ENCODE assay signal across 1 cellular context in the genomic region with DNA sequence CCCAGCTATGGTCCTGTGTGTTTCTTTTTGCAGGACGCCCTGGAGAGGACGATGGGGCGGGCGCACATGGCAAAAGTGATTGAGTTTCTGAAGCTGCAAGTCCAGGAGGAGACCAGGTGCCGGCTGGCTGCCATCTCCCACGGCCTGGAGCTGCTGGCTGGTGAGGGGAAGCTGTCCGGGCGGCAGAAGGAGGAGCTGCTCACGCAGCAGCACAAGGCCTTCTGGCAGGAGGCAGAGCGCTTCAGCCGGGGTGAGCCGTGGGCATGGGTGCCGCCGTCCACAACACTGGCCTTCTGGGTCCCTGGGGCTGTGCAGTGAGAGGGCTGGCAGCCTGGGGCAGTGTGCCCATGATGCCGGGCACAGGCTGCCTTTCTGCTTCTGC.
TF ChIP-seq lines count a peak whose summit lies in the region.

No MANE protein-coding gene starts in this region.

TF ChIP-seq in GM23338, 12 proteins besides CTCF, POLR2A, EP300 and RAD21 (continued from another document):
- TF ChIP-seq, protein P1, sequence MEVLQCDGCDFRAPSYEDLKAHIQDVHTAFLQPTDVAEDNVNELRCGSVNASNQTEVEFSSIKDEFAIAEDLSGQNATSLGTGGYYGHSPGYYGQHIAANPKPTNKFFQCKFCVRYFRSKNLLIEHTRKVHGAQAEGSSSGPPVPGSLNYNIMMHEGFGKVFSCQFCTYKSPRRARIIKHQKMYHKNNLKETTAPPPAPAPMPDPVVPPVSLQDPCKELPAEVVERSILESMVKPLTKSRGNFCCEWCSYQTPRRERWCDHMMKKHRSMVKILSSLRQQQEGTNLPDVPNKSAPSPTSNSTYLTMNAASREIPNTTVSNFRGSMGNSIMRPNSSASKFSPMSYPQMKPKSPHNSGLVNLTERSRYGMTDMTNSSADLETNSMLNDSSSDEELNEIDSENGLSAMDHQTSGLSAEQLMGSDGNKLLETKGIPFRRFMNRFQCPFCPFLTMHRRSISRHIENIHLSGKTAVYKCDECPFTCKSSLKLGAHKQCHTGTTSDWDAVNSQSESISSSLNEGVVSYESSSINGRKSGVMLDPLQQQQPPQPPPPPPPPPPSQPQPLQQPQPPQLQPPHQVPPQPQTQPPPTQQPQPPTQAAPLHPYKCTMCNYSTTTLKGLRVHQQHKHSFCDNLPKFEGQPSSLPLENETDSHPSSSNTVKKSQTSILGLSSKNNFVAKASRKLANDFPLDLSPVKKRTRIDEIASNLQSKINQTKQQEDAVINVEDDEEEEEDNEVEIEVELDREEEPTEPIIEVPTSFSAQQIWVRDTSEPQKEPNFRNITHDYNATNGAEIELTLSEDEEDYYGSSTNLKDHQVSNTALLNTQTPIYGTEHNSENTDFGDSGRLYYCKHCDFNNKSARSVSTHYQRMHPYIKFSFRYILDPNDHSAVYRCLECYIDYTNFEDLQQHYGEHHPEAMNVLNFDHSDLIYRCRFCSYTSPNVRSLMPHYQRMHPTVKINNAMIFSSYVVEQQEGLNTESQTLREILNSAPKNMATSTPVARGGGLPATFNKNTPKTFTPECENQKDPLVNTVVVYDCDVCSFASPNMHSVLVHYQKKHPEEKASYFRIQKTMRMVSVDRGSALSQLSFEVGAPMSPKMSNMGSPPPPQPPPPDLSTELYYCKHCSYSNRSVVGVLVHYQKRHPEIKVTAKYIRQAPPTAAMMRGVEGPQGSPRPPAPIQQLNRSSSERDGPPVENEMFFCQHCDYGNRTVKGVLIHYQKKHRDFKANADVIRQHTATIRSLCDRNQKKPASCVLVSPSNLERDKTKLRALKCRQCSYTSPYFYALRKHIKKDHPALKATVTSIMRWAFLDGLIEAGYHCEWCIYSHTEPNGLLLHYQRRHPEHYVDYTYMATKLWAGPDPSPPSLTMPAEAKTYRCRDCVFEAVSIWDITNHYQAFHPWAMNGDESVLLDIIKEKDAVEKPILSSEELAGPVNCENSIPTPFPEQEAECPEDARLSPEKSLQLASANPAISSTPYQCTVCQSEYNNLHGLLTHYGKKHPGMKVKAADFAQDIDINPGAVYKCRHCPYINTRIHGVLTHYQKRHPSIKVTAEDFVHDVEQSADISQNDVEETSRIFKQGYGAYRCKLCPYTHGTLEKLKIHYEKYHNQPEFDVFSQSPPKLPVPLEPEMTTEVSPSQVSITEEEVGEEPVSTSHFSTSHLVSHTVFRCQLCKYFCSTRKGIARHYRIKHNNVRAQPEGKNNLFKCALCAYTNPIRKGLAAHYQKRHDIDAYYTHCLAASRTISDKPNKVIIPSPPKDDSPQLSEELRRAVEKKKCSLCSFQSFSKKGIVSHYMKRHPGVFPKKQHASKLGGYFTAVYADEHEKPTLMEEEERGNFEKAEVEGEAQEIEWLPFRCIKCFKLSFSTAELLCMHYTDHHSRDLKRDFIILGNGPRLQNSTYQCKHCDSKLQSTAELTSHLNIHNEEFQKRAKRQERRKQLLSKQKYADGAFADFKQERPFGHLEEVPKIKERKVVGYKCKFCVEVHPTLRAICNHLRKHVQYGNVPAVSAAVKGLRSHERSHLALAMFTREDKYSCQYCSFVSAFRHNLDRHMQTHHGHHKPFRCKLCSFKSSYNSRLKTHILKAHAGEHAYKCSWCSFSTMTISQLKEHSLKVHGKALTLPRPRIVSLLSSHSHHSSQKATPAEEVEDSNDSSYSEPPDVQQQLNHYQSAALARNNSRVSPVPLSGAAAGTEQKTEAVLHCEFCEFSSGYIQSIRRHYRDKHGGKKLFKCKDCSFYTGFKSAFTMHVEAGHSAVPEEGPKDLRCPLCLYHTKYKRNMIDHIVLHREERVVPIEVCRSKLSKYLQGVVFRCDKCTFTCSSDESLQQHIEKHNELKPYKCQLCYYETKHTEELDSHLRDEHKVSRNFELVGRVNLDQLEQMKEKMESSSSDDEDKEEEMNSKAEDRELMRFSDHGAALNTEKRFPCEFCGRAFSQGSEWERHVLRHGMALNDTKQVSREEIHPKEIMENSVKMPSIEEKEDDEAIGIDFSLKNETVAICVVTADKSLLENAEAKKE (CRISPR knock-in tag; IDR thresholded peaks at IDR 0.05), result no peak
- TF ChIP-seq EZH2phosphoT487 (IDR thresholded peaks at IDR 0.05; ENCODE audit: unreplicated experiment) (no peak), NANOG (IDR thresholded peaks at IDR 0.05; ENCODE audit: borderline replicate concordance) (no peak), ZNF331 (CRISPR knock-in tag; IDR thresholded peaks at IDR 0.05; ENCODE audit: low read depth) (no peak), ZNF114 (CRISPR knock-in tag; IDR thresholded peaks at IDR 0.05) (no peak), POLR2AphosphoS5 (IDR thresholded peaks at IDR 0.05; ENCODE audit: low read depth) (no peak), STAT1 (IDR thresholded peaks at IDR 0.05; ENCODE audit: unreplicated experiment) (no peak), EZH2 (IDR thresholded peaks at IDR 0.05; ENCODE audit: low read depth, unreplicated experiment) (no peak), JUNB (IDR thresholded peaks at IDR 0.05; ENCODE audit: unreplicated experiment) (no peak), CREB1 (CRISPR knock-in tag; IDR thresholded peaks at IDR 0.05; ENCODE audit: low read depth) (no peak)
- TF ChIP-seq, protein P2, sequence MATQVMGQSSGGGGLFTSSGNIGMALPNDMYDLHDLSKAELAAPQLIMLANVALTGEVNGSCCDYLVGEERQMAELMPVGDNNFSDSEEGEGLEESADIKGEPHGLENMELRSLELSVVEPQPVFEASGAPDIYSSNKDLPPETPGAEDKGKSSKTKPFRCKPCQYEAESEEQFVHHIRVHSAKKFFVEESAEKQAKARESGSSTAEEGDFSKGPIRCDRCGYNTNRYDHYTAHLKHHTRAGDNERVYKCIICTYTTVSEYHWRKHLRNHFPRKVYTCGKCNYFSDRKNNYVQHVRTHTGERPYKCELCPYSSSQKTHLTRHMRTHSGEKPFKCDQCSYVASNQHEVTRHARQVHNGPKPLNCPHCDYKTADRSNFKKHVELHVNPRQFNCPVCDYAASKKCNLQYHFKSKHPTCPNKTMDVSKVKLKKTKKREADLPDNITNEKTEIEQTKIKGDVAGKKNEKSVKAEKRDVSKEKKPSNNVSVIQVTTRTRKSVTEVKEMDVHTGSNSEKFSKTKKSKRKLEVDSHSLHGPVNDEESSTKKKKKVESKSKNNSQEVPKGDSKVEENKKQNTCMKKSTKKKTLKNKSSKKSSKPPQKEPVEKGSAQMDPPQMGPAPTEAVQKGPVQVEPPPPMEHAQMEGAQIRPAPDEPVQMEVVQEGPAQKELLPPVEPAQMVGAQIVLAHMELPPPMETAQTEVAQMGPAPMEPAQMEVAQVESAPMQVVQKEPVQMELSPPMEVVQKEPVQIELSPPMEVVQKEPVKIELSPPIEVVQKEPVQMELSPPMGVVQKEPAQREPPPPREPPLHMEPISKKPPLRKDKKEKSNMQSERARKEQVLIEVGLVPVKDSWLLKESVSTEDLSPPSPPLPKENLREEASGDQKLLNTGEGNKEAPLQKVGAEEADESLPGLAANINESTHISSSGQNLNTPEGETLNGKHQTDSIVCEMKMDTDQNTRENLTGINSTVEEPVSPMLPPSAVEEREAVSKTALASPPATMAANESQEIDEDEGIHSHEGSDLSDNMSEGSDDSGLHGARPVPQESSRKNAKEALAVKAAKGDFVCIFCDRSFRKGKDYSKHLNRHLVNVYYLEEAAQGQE (IDR thresholded peaks at IDR 0.05; ENCODE audit: unreplicated experiment), result no peak
